Comparison of ENCODE assay signal across 8 cellular contexts in the genomic region with DNA sequence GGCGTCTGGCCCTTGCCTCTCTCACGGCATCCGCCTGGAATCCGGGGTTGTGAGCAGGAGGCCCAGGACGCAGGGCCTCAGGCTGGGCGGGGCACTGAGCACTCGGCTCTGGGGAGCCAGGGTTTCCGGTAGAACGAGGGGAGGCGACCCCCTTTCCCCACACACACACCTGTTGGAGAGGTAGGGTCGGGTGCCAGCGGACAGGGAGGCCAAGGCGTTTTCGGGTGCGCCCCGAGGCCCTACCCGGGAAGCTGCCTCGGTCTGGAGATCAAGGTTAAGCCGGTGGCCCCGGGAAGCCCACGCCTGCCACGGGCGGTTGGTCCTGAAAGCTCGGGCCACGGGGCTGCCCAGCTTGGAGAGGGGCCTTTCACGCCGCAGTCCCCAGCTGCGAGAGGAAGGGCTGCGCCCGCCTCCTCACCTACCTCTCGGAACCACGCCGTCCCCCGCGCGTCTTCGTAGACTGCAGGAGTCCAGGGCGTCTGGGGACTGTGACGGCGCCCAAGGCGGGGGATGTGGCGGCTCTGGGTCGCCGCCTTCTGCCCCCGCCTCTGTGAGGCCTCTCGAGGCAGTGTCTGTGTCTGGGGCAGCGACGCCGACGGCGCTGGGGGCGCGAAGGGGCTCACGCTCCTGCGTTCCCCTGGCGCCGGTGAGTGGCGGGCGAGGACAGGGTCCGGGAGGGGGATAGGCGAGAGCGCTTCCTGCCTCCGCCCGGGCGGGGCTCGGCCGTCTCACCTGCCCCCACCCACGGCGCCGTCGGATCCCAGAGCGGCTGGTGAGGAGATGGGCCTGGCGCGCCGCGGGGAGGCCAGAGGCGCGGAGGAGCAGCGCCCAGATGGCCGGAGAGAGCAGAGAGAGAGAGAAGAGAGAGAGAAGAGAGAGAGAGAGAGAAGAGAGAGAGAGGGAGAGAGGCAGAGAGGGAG. TPM values are rescaled to one million over a fixed set of nuclear protein-coding genes. Genes with fewer than 3 reads are reported as not detected.
A peak's percentile ranks its signal among the peaks of the same experiment; 100 is the strongest.
DNase-seq lines count a peak whose midpoint lies in the region; ATAC-seq and FAIRE-seq lines count a peak whose summit lies in the region.

No MANE protein-coding gene starts in this region.

- peak overlapping the region; percentile 86 for H3K4me3 Mint-ChIP-seq in T-helper 1 cell treated with Interleukin-12 subunit alpha and Interleukin-12 subunit beta and Interleukin-4 antibody, amounts not matched to agents 30 μg/mL and 1 μg/mL, for 36 hours

- DNase-seq in T-helper 1 cell, result no peak
- DNase-seq in RCC 7860 (ENCODE audit: low spot score), result peak; percentile 69
- DNase-seq in stimulated activated naive CD8-positive, alpha-beta T cell treated with anti-CD3 and anti-CD28 coated beads, Interleukin-15, Interleukin-2, amounts not matched to agents 100 U/mL and 50 U/mL, for 24 hours, result peak; percentile 27
- DNase-seq in NCI-H2107 treated with DMSO at 0.1 percent for 48 hours (lab: John Stamatoyannopoulos, UW; ENCODE audit: unreplicated experiment), result no peak

- no peak for FAIRE-seq in RCC 7860 (lab: Jason Lieb, UNC)

- peak; percentile 8 for ATAC-seq in esophagus mucosa
- ATAC-seq in stimulated activated naive CD8-positive, alpha-beta T cell treated with anti-CD3 and anti-CD28 coated beads, Interleukin-15, Interleukin-2, amounts not matched to agents 100 U/mL and 50 U/mL, for 24 hours, result peak; percentile 42
- no peak for ATAC-seq in HG03097 (IDR thresholded peaks at IDR 0.05; ENCODE audit: low FRiP score, unreplicated experiment)
- no peak for ATAC-seq in GM18519 (IDR thresholded peaks at IDR 0.05; ENCODE audit: low FRiP score, unreplicated experiment)

- peaks cover 14% of the 10 kb centered on the region for H3K4me1 Mint-ChIP-seq in T-helper 1 cell treated with Interleukin-12 subunit alpha and Interleukin-12 subunit beta and Interleukin-4 antibody, amounts not matched to agents 30 μg/mL and 1 μg/mL, for 36 hours (ENCODE audit: low read depth)

- H3K36me3 Mint-ChIP-seq in T-helper 1 cell treated with Interleukin-12 subunit alpha and Interleukin-12 subunit beta and Interleukin-4 antibody, amounts not matched to agents 30 μg/mL and 1 μg/mL, for 36 hours (ENCODE audit: low read depth), result peaks cover 2% of the 10 kb centered on the region

- peaks cover 89% of the 10 kb centered on the region for H3K27me3 Mint-ChIP-seq in T-helper 1 cell treated with Interleukin-12 subunit alpha and Interleukin-12 subunit beta and Interleukin-4 antibody, amounts not matched to agents 30 μg/mL and 1 μg/mL, for 36 hours (ENCODE audit: low read depth)

- no peak overlapping the region for H3K27ac Mint-ChIP-seq in T-helper 1 cell treated with Interleukin-12 subunit alpha and Interleukin-12 subunit beta and Interleukin-4 antibody, amounts not matched to agents 30 μg/mL and 1 μg/mL, for 36 hours

- no peaks in the 10 kb centered on the region for H3K9me3 Mint-ChIP-seq in T-helper 1 cell treated with Interleukin-12 subunit alpha and Interleukin-12 subunit beta and Interleukin-4 antibody, amounts not matched to agents 30 μg/mL and 1 μg/mL, for 36 hours

RNA-seq across cellular contexts. Expression of a gene that starts 20.3 kb away (rescaled TPM):
- total RNA-seq in esophagus mucosa, result not detected

RNA-seq across cellular contexts. Expression of a gene that starts 31.4 kb away (rescaled TPM):
- not detected for total RNA-seq in esophagus mucosa

RNA-seq across cellular contexts. Expression of a gene that starts 35.6 kb away (rescaled TPM):
- total RNA-seq in esophagus mucosa, result 2.1 TPM

RNA-seq across cellular contexts. Expression of a gene that starts 41.7 kb away (rescaled TPM):
- total RNA-seq in esophagus mucosa, result 0.28 TPM

RNA-seq across cellular contexts. Expression of a gene that starts 52.9 kb away (rescaled TPM):
- 0.16 TPM for total RNA-seq in esophagus mucosa

Comparison
In these comparisons a context has a peak if more than half of its experiments do, and no peak if none do; other contexts are left out.
1. DNase-seq: peak in RCC 7860 (single experiment) and stimulated activated naive CD8-positive, alpha-beta T cell treated with anti-CD3 and anti-CD28 coated beads, Interleukin-15, Interleukin-2, amounts not matched to agents 100 U/mL and 50 U/mL, for 24 hours (single experiment); none in T-helper 1 cell (0 of 5) and NCI-H2107 treated with DMSO at 0.1 percent for 48 hours (single experiment).
2. ATAC-seq: peak in esophagus mucosa (single experiment) and stimulated activated naive CD8-positive, alpha-beta T cell treated with anti-CD3 and anti-CD28 coated beads, Interleukin-15, Interleukin-2, amounts not matched to agents 100 U/mL and 50 U/mL, for 24 hours (single experiment); none in HG03097 (single experiment) and GM18519 (single experiment).